Comparison of ENCODE assay signal across 22 cellular contexts in the genomic region with DNA sequence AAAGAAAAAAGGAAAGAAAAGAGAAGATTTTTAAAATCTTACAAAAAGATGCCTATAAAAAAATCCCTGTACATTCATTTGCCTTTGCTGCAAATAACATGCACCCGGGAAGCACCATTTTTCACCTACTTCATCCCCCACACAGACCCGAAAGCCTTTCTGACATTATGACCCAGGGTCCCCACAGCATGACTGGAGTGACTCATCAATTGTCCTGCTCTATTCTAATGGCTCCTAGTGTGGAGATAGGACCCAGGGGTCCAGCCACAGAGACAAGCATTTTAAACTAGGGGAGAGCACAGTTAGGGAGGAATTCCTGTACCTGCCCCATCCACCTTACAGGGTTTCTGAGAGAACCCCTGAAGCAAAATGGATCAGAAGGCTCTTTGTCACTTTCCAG.
"Had no signal": no experiment of that assay in that cellular context is flagged by ENCODE, and none has a peak within 500 bp of the region (broad histone marks: within the 10 kb centered on the region; RNA-seq: fewer than 3 reads in every experiment).

No MANE protein-coding gene starts in this region.

- H3K4me1 ChIP-seq: prostate gland, sigmoid colon, testis, tibial artery, upper lobe of left lung had no signal

- H3K9me3 ChIP-seq: mucosa of descending colon, prostate gland, sigmoid colon, testis, tibial artery had no signal

- H3K27me3 ChIP-seq: right atrium auricular region, sigmoid colon, testis, tibial artery, upper lobe of left lung had no signal

- H3K36me3 ChIP-seq: prostate gland, right atrium auricular region, sigmoid colon, tibial artery, upper lobe of left lung had no signal

- H3K27ac ChIP-seq: coronary artery, prostate gland, right atrium auricular region, sigmoid colon, testis, tibial artery had no signal

- ATAC-seq: mucosa of descending colon; natural killer cell treated with Interleukin-12 subunit alpha and Interleukin-12 subunit beta and Interleukin-15 and Interleukin-18, amount 100 ng/mL, for 72 hours; stimulated activated memory B cell treated with anti-CD40 and anti-IgM and Interleukin-4, amounts not matched to agents 10 μg/mL and 1 μg/mL and 100 μg/mL, for 72 hours; stimulated activated naive CD8-positive, alpha-beta T cell treated with anti-CD3 and anti-CD28 coated beads, Interleukin-15, Interleukin-2, amounts not matched to agents 100 U/mL and 50 U/mL, for 24 hours had no signal

- FAIRE-seq: endometrium, frontal cortex, kidney, urothelium cell line had no signal

- DNase-seq: dermis blood vessel endothelial cell; effector memory CD4-positive, alpha-beta T cell; kidney; mucosa of descending colon; naive B cell; nucleus accumbens; sigmoid colon; stimulated activated CD4-positive, alpha-beta T cell treated with anti-CD3 and anti-CD28 coated beads, Interleukin-4, amount 100 ng/mL, for 4 hours; stimulated activated naive CD8-positive, alpha-beta T cell treated with anti-CD3 and anti-CD28 coated beads, Interleukin-15, Interleukin-2, amounts not matched to agents 100 U/mL and 50 U/mL, for 24 hours; substantia nigra; testis; tibial artery; upper lobe of left lung had no signal

- H3K4me3 ChIP-seq: coronary artery, lung, mucosa of descending colon, prostate gland, right atrium auricular region, sigmoid colon, testis, tibial artery, upper lobe of left lung had no signal
